ENCODE assay signal across 1 cellular context in genomic region chr19:2059422-2060201, GRCh38.
TF ChIP-seq lines count a peak whose summit lies in the region.

No MANE protein-coding gene starts in this region.

TF ChIP-seq in HepG2, 621 proteins besides CTCF, POLR2A, EP300 and RAD21 (continued from another document and continues in another):
- TF ChIP-seq ZNF142 (CRISPR knock-in tag; IDR thresholded peaks at IDR 0.05) (no peak), CEBPB (IDR thresholded peaks at IDR 0.05; ENCODE audit: borderline replicate concordance, low read depth, low read length) (peak; percentile 84; the same call in 1 of the 2 replicates), MEF2D (CRISPR knock-in tag; IDR thresholded peaks at IDR 0.05) (0 out of 2 replicates have a peak, but pooled peaks have one; percentile 31), ZGPAT (CRISPR knock-in tag; IDR thresholded peaks at IDR 0.05) (peak; percentile 59), TRAFD1 (CRISPR knock-in tag; IDR thresholded peaks at IDR 0.05; ENCODE audit: borderline replicate concordance) (peak; percentile 66; the same call in 1 of the 2 replicates), SP5 (CRISPR knock-in tag; IDR thresholded peaks at IDR 0.05; ENCODE audit: borderline replicate concordance, low read depth) (peak; percentile 92), YEATS4 (CRISPR knock-in tag; IDR thresholded peaks at IDR 0.05; ENCODE audit: borderline replicate concordance) (peak; percentile 74), SIX4 (CRISPR knock-in tag; IDR thresholded peaks at IDR 0.05) (peak; percentile 82), ZNF275 (CRISPR knock-in tag; IDR thresholded peaks at IDR 0.05; ENCODE audit: borderline replicate concordance) (peak; percentile 91), MXD3 (CRISPR knock-in tag; IDR thresholded peaks at IDR 0.05) (peak; percentile 81), NKX3-1 (CRISPR knock-in tag; IDR thresholded peaks at IDR 0.05) (0 out of 2 replicates have a peak, but pooled peaks have one; percentile 58), MTA1 (CRISPR knock-in tag; IDR thresholded peaks at IDR 0.05; ENCODE audit: borderline replicate concordance) (peak; percentile 87; the same call in 1 of the 2 replicates), ZFY (CRISPR knock-in tag; IDR thresholded peaks at IDR 0.05) (peak; percentile 80), TBX2 (CRISPR knock-in tag; IDR thresholded peaks at IDR 0.05; ENCODE audit: borderline replicate concordance) (peak; percentile 83), ARNT2 (CRISPR knock-in tag; IDR thresholded peaks at IDR 0.05; ENCODE audit: low read depth) (peak; percentile 74; the same call in 1 of the 2 replicates), ZNF737 (CRISPR knock-in tag; IDR thresholded peaks at IDR 0.05; ENCODE audit: borderline replicate concordance) (no peak), HNF1A (IDR thresholded peaks at IDR 0.05; ENCODE audit: low read depth) (no peak; the same call in 1 of the 2 replicates), HNF1A (CRISPR knock-in tag; IDR thresholded peaks at IDR 0.05; ENCODE audit: borderline replicate concordance) (peak; percentile 65; the same call in 1 of the 2 replicates), ZZZ3 (CRISPR knock-in tag; IDR thresholded peaks at IDR 0.05; ENCODE audit: borderline replicate concordance) (peak; percentile 79), ARID5B (CRISPR knock-in tag; IDR thresholded peaks at IDR 0.05) (peak; percentile 47), ZFP1 (CRISPR knock-in tag; IDR thresholded peaks at IDR 0.05) (peak; percentile 59; the same call in 1 of the 2 replicates), ZBTB44 (CRISPR knock-in tag; IDR thresholded peaks at IDR 0.05) (no peak), ZEB1 (IDR thresholded peaks at IDR 0.05; ENCODE audit: insufficient replicate concordance, low read depth) (peak; percentile 71), ZNF121 (CRISPR knock-in tag; IDR thresholded peaks at IDR 0.05) (peak; percentile 50; the same call in 1 of the 2 replicates), PAXIP1 (CRISPR knock-in tag; conservative IDR thresholded peaks at IDR 0.05) (peak; percentile 72), ZNF232 (CRISPR knock-in tag; IDR thresholded peaks at IDR 0.05; ENCODE audit: borderline replicate concordance) (no peak), FOXC1 (CRISPR knock-in tag; IDR thresholded peaks at IDR 0.05; ENCODE audit: borderline replicate concordance) (peak; percentile 78), PHF8 (CRISPR knock-in tag; IDR thresholded peaks at IDR 0.05) (peak; percentile 70)
